ENCODE assay signal across 1 cellular context in the genomic region with DNA sequence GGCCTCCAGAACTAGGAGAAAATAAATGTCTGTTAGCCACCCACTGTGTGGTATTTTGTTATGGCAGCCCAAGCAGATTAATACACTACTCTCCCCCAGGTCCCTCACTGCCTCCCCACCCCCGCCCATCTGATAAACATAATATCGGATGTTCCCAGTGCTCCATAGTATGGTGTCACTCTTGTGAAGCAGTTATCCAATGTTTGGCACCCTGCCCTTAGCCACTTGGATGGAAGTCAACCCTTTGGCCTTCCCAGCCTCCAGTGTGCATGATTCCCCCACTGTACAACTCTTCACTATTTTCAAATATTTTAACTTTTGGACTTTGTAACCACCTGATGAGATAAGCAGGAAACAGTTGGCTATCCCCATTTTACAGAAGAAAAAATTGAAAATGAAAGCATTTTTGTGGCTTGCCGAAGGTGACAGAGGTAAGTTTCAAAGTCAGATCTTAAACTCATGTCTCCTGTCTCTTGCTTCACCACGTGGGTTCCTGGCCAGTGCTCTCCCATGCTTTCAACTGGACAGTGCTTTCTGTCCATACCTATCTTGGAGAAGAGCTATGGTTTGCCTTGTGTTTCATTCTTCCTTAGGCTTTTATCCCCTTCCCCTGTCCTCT.
TF ChIP-seq lines count a peak whose summit lies in the region.

No MANE protein-coding gene starts in this region.

TF ChIP-seq in K562, 482 proteins besides CTCF, POLR2A, EP300 and RAD21:
- peak; percentile 54; the same call in 1 of the 2 replicates for TF ChIP-seq DMBX1 (CRISPR knock-in tag; IDR thresholded peaks at IDR 0.05; ENCODE audit: borderline replicate concordance)
- TF ChIP-seq, protein P1, sequence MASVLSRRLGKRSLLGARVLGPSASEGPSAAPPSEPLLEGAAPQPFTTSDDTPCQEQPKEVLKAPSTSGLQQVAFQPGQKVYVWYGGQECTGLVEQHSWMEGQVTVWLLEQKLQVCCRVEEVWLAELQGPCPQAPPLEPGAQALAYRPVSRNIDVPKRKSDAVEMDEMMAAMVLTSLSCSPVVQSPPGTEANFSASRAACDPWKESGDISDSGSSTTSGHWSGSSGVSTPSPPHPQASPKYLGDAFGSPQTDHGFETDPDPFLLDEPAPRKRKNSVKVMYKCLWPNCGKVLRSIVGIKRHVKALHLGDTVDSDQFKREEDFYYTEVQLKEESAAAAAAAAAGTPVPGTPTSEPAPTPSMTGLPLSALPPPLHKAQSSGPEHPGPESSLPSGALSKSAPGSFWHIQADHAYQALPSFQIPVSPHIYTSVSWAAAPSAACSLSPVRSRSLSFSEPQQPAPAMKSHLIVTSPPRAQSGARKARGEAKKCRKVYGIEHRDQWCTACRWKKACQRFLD (CRISPR knock-in tag; IDR thresholded peaks at IDR 0.05), result 0 out of 2 replicates have a peak, but pooled peaks have one; percentile 10
- TF ChIP-seq, protein P2, sequence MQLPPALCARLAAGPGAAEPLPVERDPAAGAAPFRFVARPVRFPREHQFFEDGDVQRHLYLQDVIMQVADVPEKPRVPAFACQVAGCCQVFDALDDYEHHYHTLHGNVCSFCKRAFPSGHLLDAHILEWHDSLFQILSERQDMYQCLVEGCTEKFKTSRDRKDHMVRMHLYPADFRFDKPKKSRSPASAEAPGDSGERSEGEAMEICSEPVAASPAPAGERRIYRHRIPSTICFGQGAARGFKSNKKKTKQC (CRISPR knock-in tag; IDR thresholded peaks at IDR 0.05), result no peak
- peak; percentile 72 for TF ChIP-seq NFIC (IDR thresholded peaks at IDR 0.05)
- TF ChIP-seq, protein P3, sequence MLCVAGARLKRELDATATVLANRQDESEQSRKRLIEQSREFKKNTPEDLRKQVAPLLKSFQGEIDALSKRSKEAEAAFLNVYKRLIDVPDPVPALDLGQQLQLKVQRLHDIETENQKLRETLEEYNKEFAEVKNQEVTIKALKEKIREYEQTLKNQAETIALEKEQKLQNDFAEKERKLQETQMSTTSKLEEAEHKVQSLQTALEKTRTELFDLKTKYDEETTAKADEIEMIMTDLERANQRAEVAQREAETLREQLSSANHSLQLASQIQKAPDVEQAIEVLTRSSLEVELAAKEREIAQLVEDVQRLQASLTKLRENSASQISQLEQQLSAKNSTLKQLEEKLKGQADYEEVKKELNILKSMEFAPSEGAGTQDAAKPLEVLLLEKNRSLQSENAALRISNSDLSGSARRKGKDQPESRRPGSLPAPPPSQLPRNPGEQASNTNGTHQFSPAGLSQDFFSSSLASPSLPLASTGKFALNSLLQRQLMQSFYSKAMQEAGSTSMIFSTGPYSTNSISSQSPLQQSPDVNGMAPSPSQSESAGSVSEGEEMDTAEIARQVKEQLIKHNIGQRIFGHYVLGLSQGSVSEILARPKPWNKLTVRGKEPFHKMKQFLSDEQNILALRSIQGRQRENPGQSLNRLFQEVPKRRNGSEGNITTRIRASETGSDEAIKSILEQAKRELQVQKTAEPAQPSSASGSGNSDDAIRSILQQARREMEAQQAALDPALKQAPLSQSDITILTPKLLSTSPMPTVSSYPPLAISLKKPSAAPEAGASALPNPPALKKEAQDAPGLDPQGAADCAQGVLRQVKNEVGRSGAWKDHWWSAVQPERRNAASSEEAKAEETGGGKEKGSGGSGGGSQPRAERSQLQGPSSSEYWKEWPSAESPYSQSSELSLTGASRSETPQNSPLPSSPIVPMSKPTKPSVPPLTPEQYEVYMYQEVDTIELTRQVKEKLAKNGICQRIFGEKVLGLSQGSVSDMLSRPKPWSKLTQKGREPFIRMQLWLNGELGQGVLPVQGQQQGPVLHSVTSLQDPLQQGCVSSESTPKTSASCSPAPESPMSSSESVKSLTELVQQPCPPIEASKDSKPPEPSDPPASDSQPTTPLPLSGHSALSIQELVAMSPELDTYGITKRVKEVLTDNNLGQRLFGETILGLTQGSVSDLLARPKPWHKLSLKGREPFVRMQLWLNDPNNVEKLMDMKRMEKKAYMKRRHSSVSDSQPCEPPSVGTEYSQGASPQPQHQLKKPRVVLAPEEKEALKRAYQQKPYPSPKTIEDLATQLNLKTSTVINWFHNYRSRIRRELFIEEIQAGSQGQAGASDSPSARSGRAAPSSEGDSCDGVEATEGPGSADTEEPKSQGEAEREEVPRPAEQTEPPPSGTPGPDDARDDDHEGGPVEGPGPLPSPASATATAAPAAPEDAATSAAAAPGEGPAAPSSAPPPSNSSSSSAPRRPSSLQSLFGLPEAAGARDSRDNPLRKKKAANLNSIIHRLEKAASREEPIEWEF (CRISPR knock-in tag; IDR thresholded peaks at IDR 0.05), result no peak
- peak; percentile 24 for TF ChIP-seq CBFA2T3 (IDR thresholded peaks at IDR 0.05)
- TF ChIP-seq ESRRB (CRISPR knock-in tag; IDR thresholded peaks at IDR 0.05; ENCODE audit: borderline replicate concordance), result no peak
- no peak for TF ChIP-seq RBM34 (IDR thresholded peaks at IDR 0.05; ENCODE audit: borderline replicate concordance, insufficient read depth, low read length)
- peak in 1 of 2 experiments; percentile 73 for TF ChIP-seq NCOA2 (IDR thresholded peaks at IDR 0.05; ENCODE audit: partially characterized antibody in 2 of 2)
- TF ChIP-seq, protein P4, sequence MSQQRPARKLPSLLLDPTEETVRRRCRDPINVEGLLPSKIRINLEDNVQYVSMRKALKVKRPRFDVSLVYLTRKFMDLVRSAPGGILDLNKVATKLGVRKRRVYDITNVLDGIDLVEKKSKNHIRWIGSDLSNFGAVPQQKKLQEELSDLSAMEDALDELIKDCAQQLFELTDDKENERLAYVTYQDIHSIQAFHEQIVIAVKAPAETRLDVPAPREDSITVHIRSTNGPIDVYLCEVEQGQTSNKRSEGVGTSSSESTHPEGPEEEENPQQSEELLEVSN (IDR thresholded peaks at IDR 0.05; ENCODE audit: borderline replicate concordance in 1 of 2, extremely low read depth in 1 of 2, insufficient read depth in 1 of 2, insufficient read length in 1 of 2, low read depth in 1 of 2, low read length in 1 of 2, poor library complexity in 1 of 2, severe bottlenecking in 1 of 2), result no peak
- TF ChIP-seq ZNF584 (CRISPR knock-in tag; IDR thresholded peaks at IDR 0.05; ENCODE audit: low read depth), result peak; percentile 71; the same call in 1 of the 2 replicates
- TF ChIP-seq PTTG1 (tag; IDR thresholded peaks at IDR 0.05; ENCODE audit: low read depth), result peak; percentile 65; the same call in 1 of the 2 replicates
- TF ChIP-seq HMGN3 (IDR thresholded peaks at IDR 0.05; ENCODE audit: borderline replicate concordance, extremely low read depth, insufficient read length, low read depth, low read length), result no peak
- TF ChIP-seq, protein P5, sequence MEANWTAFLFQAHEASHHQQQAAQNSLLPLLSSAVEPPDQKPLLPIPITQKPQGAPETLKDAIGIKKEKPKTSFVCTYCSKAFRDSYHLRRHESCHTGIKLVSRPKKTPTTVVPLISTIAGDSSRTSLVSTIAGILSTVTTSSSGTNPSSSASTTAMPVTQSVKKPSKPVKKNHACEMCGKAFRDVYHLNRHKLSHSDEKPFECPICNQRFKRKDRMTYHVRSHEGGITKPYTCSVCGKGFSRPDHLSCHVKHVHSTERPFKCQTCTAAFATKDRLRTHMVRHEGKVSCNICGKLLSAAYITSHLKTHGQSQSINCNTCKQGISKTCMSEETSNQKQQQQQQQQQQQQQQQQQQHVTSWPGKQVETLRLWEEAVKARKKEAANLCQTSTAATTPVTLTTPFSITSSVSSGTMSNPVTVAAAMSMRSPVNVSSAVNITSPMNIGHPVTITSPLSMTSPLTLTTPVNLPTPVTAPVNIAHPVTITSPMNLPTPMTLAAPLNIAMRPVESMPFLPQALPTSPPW (CRISPR knock-in tag; IDR thresholded peaks at IDR 0.05), result peak; percentile 35; the same call in 1 of the 2 replicates
- peak; percentile 25; the same call in 1 of the 2 replicates for TF ChIP-seq EGR1 (conservative IDR thresholded peaks at IDR 0.05)
- TF ChIP-seq JUND (IDR thresholded peaks at IDR 0.05; ENCODE audit: borderline replicate concordance, low read depth, low read length), result 0 out of 2 replicates have a peak, but pooled peaks have one; percentile 14
- TF ChIP-seq JUND (tag; IDR thresholded peaks at IDR 0.05; ENCODE audit: borderline replicate concordance, low read depth, low read length), result 0 out of 3 replicates have a peak, but pooled peaks have one; percentile 15
- TF ChIP-seq, protein P6, sequence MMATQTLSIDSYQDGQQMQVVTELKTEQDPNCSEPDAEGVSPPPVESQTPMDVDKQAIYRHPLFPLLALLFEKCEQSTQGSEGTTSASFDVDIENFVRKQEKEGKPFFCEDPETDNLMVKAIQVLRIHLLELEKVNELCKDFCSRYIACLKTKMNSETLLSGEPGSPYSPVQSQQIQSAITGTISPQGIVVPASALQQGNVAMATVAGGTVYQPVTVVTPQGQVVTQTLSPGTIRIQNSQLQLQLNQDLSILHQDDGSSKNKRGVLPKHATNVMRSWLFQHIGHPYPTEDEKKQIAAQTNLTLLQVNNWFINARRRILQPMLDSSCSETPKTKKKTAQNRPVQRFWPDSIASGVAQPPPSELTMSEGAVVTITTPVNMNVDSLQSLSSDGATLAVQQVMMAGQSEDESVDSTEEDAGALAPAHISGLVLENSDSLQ (IDR thresholded peaks at IDR 0.05), result 0 out of 2 replicates have a peak, but pooled peaks have one; percentile 29
- TF ChIP-seq NR2C2 (CRISPR knock-in tag; IDR thresholded peaks at IDR 0.05), result no peak
- 0 out of 2 replicates have a peak, but pooled peaks have one; percentile 23 for TF ChIP-seq NR2C2 (tag; IDR thresholded peaks at IDR 0.05)
- TF ChIP-seq SMAD4 (CRISPR knock-in tag; conservative IDR thresholded peaks at IDR 0.05), result peak; percentile 35; the same call in 1 of the 2 replicates
- TF ChIP-seq ZNF175 (CRISPR knock-in tag; IDR thresholded peaks at IDR 0.05; ENCODE audit: low read depth), result peak; percentile 61; the same call in 1 of the 2 replicates
- TF ChIP-seq CXXC5 (CRISPR knock-in tag; IDR thresholded peaks at IDR 0.05), result peak; percentile 12; the same call in 1 of the 2 replicates
- 0 out of 2 replicates have a peak, but pooled peaks have one; percentile 4 for TF ChIP-seq CREM (IDR thresholded peaks at IDR 0.05; ENCODE audit: low read depth)
TF ChIP-seq in K562: peak in this region for 16.
